Comparison of ENCODE assay signal across 29 cellular contexts in the genomic region with DNA sequence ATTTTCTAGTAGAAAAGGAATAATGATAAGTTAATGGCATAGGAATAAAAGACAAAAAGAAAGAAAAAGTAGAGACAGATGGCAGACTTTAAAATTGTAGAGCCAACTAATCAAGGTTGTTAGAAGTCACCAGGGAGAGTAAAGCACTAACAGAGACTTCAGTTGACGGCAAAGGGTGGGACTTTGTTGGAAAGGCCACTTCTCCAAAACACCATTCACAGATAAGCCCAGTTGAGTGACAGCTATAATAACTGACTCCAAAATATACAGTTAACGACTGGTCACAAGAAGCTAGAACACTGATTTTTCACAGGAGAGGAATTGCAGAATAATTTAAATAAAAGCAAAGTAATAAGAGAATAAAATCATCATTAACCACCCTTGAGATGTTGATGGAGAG. TPM values are rescaled to one million over a fixed set of nuclear protein-coding genes. Genes with fewer than 3 reads are reported as not detected.
"Had no signal": no experiment of that assay in that cellular context is flagged by ENCODE, and none has a peak within 500 bp of the region (broad histone marks: within the 10 kb centered on the region; RNA-seq: fewer than 3 reads in every experiment).

No MANE protein-coding gene starts in this region.

- H3K9me3 ChIP-seq: esophagus muscularis mucosa, gastrocnemius medialis had no signal

- H3K4me1 ChIP-seq: esophagus muscularis mucosa, foreskin keratinocyte had no signal

- FAIRE-seq: astrocyte, bronchial epithelial cell had no signal

- H3K27ac ChIP-seq: brain microvascular endothelial cell, coronary artery, dorsolateral prefrontal cortex, esophagus muscularis mucosa, foreskin keratinocyte, gastrocnemius medialis, heart right ventricle had no signal

- H3K4me3 ChIP-seq: coronary artery, dorsolateral prefrontal cortex, esophagus muscularis mucosa, gastrocnemius medialis, heart right ventricle had no signal

- H3K27me3 ChIP-seq: brain microvascular endothelial cell, esophagus muscularis mucosa, foreskin keratinocyte, gastrocnemius medialis, heart right ventricle had no signal

- ATAC-seq: activated CD4-positive, alpha-beta T cell treated with anti-CD3 and anti-CD28 coated beads for 36 hours; activated T-helper 17 cell treated with anti-CD3 and anti-CD28 coated beads, Interleukin-2, amount 50 U/mL, for 72 hours; foreskin keratinocyte; gastrocnemius medialis had no signal

- DNase-seq: activated CD4-positive, alpha-beta memory T cell treated with anti-CD3 and anti-CD28 coated beads, Interleukin-2, amount 10 ng/mL, durations not matched to agents 7 days and 5 days; activated CD4-positive, alpha-beta T cell treated with anti-CD3 and anti-CD28 coated beads for 36 hours; activated CD4-positive, alpha-beta T cell treated with anti-CD3 and anti-CD28 coated beads, Interleukin-2, amount 10 ng/mL, durations not matched to agents 24 days and 14 days; activated CD4-positive, alpha-beta T cell treated with anti-CD3 and anti-CD28 coated beads, Interleukin-2, amount 50 U/mL, for 4 hours; activated CD4-positive, CD25-positive, alpha-beta regulatory T cell; activated CD4-positive, CD25-positive, alpha-beta regulatory T cell treated with anti-CD3 and anti-CD28 coated beads, Interleukin-2, amount 50 U/mL, for 72 hours; activated CD8-positive, alpha-beta memory T cell treated with anti-CD3 and anti-CD28 coated beads, Interleukin-2, amount 50 U/mL, for 48 hours; activated effector memory CD4-positive, alpha-beta T cell treated with Interleukin-2 at 50 U/mL for 16 hours; activated gamma-delta T cell treated with Interleukin-2 at 50 U/mL for 16 hours; activated naive CD4-positive, alpha-beta T cell treated with anti-CD3 and anti-CD28 coated beads, Interleukin-2, amount 50 U/mL, for 16 hours; activated naive CD4-positive, alpha-beta T cell treated with Interleukin-2 at 50 U/mL for 16 hours; activated T-cell treated with anti-CD3 and anti-CD28 coated beads for 4 hours; activated T-cell treated with anti-CD3 and anti-CD28 coated beads, Interleukin-2, amount 50 U/mL, for 24 hours; amniotic stem cell; anterior cingulate cortex; brain microvascular endothelial cell; dorsolateral prefrontal cortex; effector memory CD4-positive, alpha-beta T cell; endodermal cell; foreskin keratinocyte; gastrocnemius medialis; glutamatergic neuron; heart right ventricle; T-helper 2 cell had no signal

- H3K36me3 ChIP-seq: brain microvascular endothelial cell, esophagus muscularis mucosa, gastrocnemius medialis, heart right ventricle had no signal

RNA-seq across cellular contexts. Expression of a gene that starts 16.0 kb away (rescaled TPM):
- total RNA-seq: activated CD4-positive, alpha-beta memory T cell treated with anti-CD3 and anti-CD28 coated beads, Interleukin-2, amount 10 ng/mL, durations not matched to agents 7 days and 5 days; activated CD4-positive, alpha-beta T cell treated with anti-CD3 and anti-CD28 coated beads, Interleukin-2, amount 10 ng/mL, durations not matched to agents 24 days and 14 days had no signal
